Comparison of ENCODE assay signal across 8 cellular contexts in genomic region chr12:53451661-53452158, GRCh38. TPM values are rescaled to one million over a fixed set of nuclear protein-coding genes. Genes with fewer than 3 reads are reported as not detected.
A peak's percentile ranks its signal among the peaks of the same experiment; 100 is the strongest.
DNase-seq lines count a peak whose midpoint lies in the region; ATAC-seq lines count a peak whose summit lies in the region.

Gene PCBP2 (plus strand): TSS chr12:53452102. CDS start chr12:53454801, 2,699 bp downstream.

- H3K27me3 ChIP-seq in BLaER1 treated with 17β-estradiol and CSF1 and Interleukin-3, amounts not matched to agents 10 nM and 100 nM, result no peaks in the 10 kb centered on the region

- ATAC-seq in HG03469 (IDR thresholded peaks at IDR 0.05; ENCODE audit: unreplicated experiment), result peak; percentile 89
- peak; percentile 91 for ATAC-seq in left lobe of liver

- peak within 1 kb of the TSS; percentile 100 for H3K27ac Mint-ChIP-seq in activated CD4-positive, alpha-beta T cell treated with anti-CD3 and anti-CD28 coated beads, Interleukin-2, amount 10 ng/mL, durations not matched to agents 7 days and 5 days

- H4K20me1 ChIP-seq in BLaER1 treated with 17β-estradiol and CSF1 and Interleukin-3, amounts not matched to agents 10 nM and 100 nM, result peaks cover 45 to 75% (median 54%) of the 10 kb centered on the region in 11 experiments

- DNase-seq in GM19240 (ENCODE audit: insufficient read length, low spot score), result peak; percentile 87
- DNase-seq in NCI-H526 treated with DMSO at 0.1 percent for 48 hours (lab: John Stamatoyannopoulos, UW), result peak; percentile 98
- DNase-seq in activated CD4-positive, alpha-beta T cell treated with anti-CD3 and anti-CD28 coated beads, Interleukin-2, amount 10 ng/mL, durations not matched to agents 7 days and 5 days, result peak; percentile 98
- peak; percentile 95 for DNase-seq in cortex of kidney (lab: John Stamatoyannopoulos, UW)
- peak; percentile 98 for DNase-seq in left lobe of liver (ENCODE audit: low spot score)
- peak; percentile 92 to 94 for DNase-seq in stimulated activated CD4-positive, alpha-beta T cell treated with anti-CD3 and anti-CD28 coated beads, Interleukin-2, amount 100 ng/mL, for 48 hours

- H3K36me3 ChIP-seq in BLaER1 treated with 17β-estradiol and CSF1 and Interleukin-3, amounts not matched to agents 10 nM and 100 nM, result peaks cover 51 to 67% (median 62%) of the 10 kb centered on the region in 11 experiments

- H3K4me3 Mint-ChIP-seq in activated CD4-positive, alpha-beta T cell treated with anti-CD3 and anti-CD28 coated beads, Interleukin-2, amount 10 ng/mL, durations not matched to agents 7 days and 5 days, result peak within 1 kb of the TSS; percentile 100

- peak within 1 kb of the TSS; percentile 79 to 94 (median 88) for H3K4me2 ChIP-seq in BLaER1 treated with 17β-estradiol and CSF1 and Interleukin-3, amounts not matched to agents 10 nM and 100 nM

- peaks cover 18 to 37% (median 23%) of the 10 kb centered on the region in 10 experiments for H3K4me1 ChIP-seq in BLaER1 treated with 17β-estradiol and CSF1 and Interleukin-3, amounts not matched to agents 10 nM and 100 nM

- H3K36me3 Mint-ChIP-seq in activated CD4-positive, alpha-beta T cell treated with anti-CD3 and anti-CD28 coated beads, Interleukin-2, amount 10 ng/mL, durations not matched to agents 7 days and 5 days (ENCODE audit: low read depth), result peaks cover 50% of the 10 kb centered on the region

- CTCF ChIA-PET in activated CD4-positive, alpha-beta T cell treated with anti-CD3 and anti-CD28 coated beads, Interleukin-2, amount 10 ng/mL, durations not matched to agents 7 days and 5 days (lab: Charles Lee), result interaction anchor here (0.7 kb wide), 2 partner anchors 9 to 391 kb away, joined by 3 read pairs; no protein-coding TSS in a partner anchor

- no peaks in the 10 kb centered on the region for H3K9me3 Mint-ChIP-seq in activated CD4-positive, alpha-beta T cell treated with anti-CD3 and anti-CD28 coated beads, Interleukin-2, amount 10 ng/mL, durations not matched to agents 7 days and 5 days

- H3K4me1 Mint-ChIP-seq in activated CD4-positive, alpha-beta T cell treated with anti-CD3 and anti-CD28 coated beads, Interleukin-2, amount 10 ng/mL, durations not matched to agents 7 days and 5 days, result peaks cover 37% of the 10 kb centered on the region

- peak within 1 kb of the TSS; percentile 72 to 91 (median 84) for H3K4me3 ChIP-seq in BLaER1 treated with 17β-estradiol and CSF1 and Interleukin-3, amounts not matched to agents 10 nM and 100 nM

- POLR2A ChIA-PET in activated CD4-positive, alpha-beta T cell treated with anti-CD3 and anti-CD28 coated beads, Interleukin-2, amount 10 ng/mL, durations not matched to agents 7 days and 5 days (lab: Charles Lee), result no interaction called here

- no peaks in the 10 kb centered on the region for H3K27me3 Mint-ChIP-seq in activated CD4-positive, alpha-beta T cell treated with anti-CD3 and anti-CD28 coated beads, Interleukin-2, amount 10 ng/mL, durations not matched to agents 7 days and 5 days

- H3K27ac ChIP-seq in BLaER1 treated with 17β-estradiol and CSF1 and Interleukin-3, amounts not matched to agents 10 nM and 100 nM, result peak within 1 kb of the TSS; percentile 96 to 99 (median 98)

- H3K9me3 ChIP-seq in BLaER1 treated with 17β-estradiol and CSF1 and Interleukin-3, amounts not matched to agents 10 nM and 100 nM (replicated peaks in 1 of 11), result no peaks in the 10 kb centered on the region

- peak within 1 kb of the TSS; percentile 97 to 100 (median 99) for H3K9ac ChIP-seq in BLaER1 treated with 17β-estradiol and CSF1 and Interleukin-3, amounts not matched to agents 10 nM and 100 nM

RNA-seq across cellular contexts. Expression of gene PCBP2, which starts in this region (rescaled TPM):
- 100 to 1,000 TPM; 882 to 943 TPM for total RNA-seq in activated CD4-positive, alpha-beta T cell treated with anti-CD3 and anti-CD28 coated beads, Interleukin-2, amount 10 ng/mL, durations not matched to agents 7 days and 5 days
- total RNA-seq in left lobe of liver, result 338 TPM

Comparison
In these comparisons a context has a peak if more than half of its experiments do, and no peak if none do; other contexts are left out.
1. Peak in every context shown above with its lines: DNase-seq, ATAC-seq, H3K4me3 ChIP-seq and H3K27ac ChIP-seq.